5 cellular contexts compared by ENCODE assay signal in genomic region chr1:58169160-58169559, GRCh38.
A peak's percentile ranks its signal among the peaks of the same experiment; 100 is the strongest.
DNase-seq lines count a peak whose midpoint lies in the region; ATAC-seq, FAIRE-seq and TF ChIP-seq lines count a peak whose summit lies in the region.
"Not testable (repeated sequence)": the region's sequence is repeated elsewhere in the genome, so short reads cannot be mapped to it uniquely, and the experiment has no call there.

No MANE protein-coding gene starts in this region.

- TF ChIP-seq RAD21 in H1 (IDR thresholded peaks at IDR 0.05 in 1 of 2, conservative IDR thresholded peaks at IDR 0.05 in 1 of 2; ENCODE audit: low read depth in 2 of 2, low read length in 2 of 2), result not testable (repeated sequence)

- not testable (repeated sequence) for H3K79me2 ChIP-seq in GM23338 (replicated peaks; ENCODE audit: insufficient read depth); H1 (ENCODE audit: control insufficient read depth in 1 of 2, insufficient read depth in 2 of 2, low read length in 2 of 2)

- H3K9me3 Mint-ChIP-seq in GM23338, result peaks cover 35% of the 10 kb centered on the region

- ATAC-seq in GM23338, result not testable (repeated sequence)

- H3K14ac ChIP-seq in H1 (ENCODE audit: insufficient read length), result not testable (repeated sequence)

- not testable (repeated sequence) for H3K23me2 ChIP-seq in H1 (ENCODE audit: low read depth, low read length)

- FAIRE-seq in H1 (lab: Jason Lieb, UNC), result peak; percentile 83

- not testable (repeated sequence) for H3K79me1 ChIP-seq in H1 (ENCODE audit: low read depth, low read length)

- not testable (repeated sequence) for TF ChIP-seq EP300 in H1 (IDR thresholded peaks at IDR 0.05; ENCODE audit: borderline replicate concordance in 1 of 2, low read depth in 2 of 2, low read length in 2 of 2)

- H3K4me2 ChIP-seq in GM23338, result peak overlapping the region; percentile 55; the same call in 1 of the 2 replicates
- 0 out of 4 replicates have a peak overlapping the region, but pooled peaks of 1 of the 2 experiments have one; percentile 20 for H3K4me2 ChIP-seq in H1 (ENCODE audit: insufficient read depth in 1 of 2, low read depth in 2 of 2, low read length in 2 of 2)

- H4K20me1 ChIP-seq in GM23338 (replicated peaks; ENCODE audit: insufficient read depth); H1 (replicated peaks in 1 of 2; ENCODE audit: control insufficient read depth in 1 of 2, insufficient read depth in 2 of 2, low read length in 2 of 2): not testable (repeated sequence)

- not testable (repeated sequence) for H4K91ac ChIP-seq in H1 (replicated peaks; ENCODE audit: insufficient read length, low read length)

- 39% methylated on average over 3 of the region's 3 CpGs; no CpG with 5 or more reads in 1 of the 2 experiments for WGBS in H1 (ENCODE audit: extremely low coverage in 1 of 2, insufficient coverage in 1 of 2, insufficient read length in 1 of 2, insufficient replicate concordance in 2 of 2, low coverage in 1 of 2, low lambda C conversion rate in 2 of 2, missing lambda C conversion rate in 1 of 2), 2 experiments

- not testable (repeated sequence) for H2BK120ac ChIP-seq in H1 (replicated peaks; ENCODE audit: low read depth, low read length)

- H3K4ac ChIP-seq in H1 (replicated peaks; ENCODE audit: insufficient read length, low read depth, low read length), result not testable (repeated sequence)

- not testable (repeated sequence) for TF ChIP-seq POLR2A in H1 (IDR thresholded peaks at IDR 0.05; ENCODE audit: control extremely low read depth in 1 of 2, low read depth in 2 of 2, low read length in 2 of 2)

- peak overlapping the region; percentile 71; the same call in 1 of the 2 replicates for H3K18ac ChIP-seq in H1 (ENCODE audit: extremely low read depth, low read length)

- H2BK12ac ChIP-seq in H1 (ENCODE audit: low read depth, low read length), result peak overlapping the region; percentile 19; the same call in 1 of the 2 replicates

- not testable (repeated sequence) for H4K8ac ChIP-seq in H1 (ENCODE audit: extremely low read depth, insufficient read depth, low read length)

- H3K36me3 ChIP-seq in GM23338 (ENCODE audit: insufficient read depth); HUES48 (ENCODE audit: control insufficient read depth, insufficient read depth, low read length); NT2/D1 (ENCODE audit: insufficient read depth, insufficient read length, low read length); H1 (ENCODE audit: control insufficient read depth in 2 of 4, insufficient read depth in 4 of 4, low read length in 3 of 4); iPS-20b (ENCODE audit: insufficient read depth, low read depth, low read length): not testable (repeated sequence)

- H3K27me3 Mint-ChIP-seq in GM23338 (ENCODE audit: insufficient read depth, low read depth, poor library complexity), result not testable (repeated sequence)

- H4K5ac ChIP-seq in H1 (ENCODE audit: insufficient read length, low read depth, low read length), result not testable (repeated sequence)

- not testable (repeated sequence) for H3K27me3 ChIP-seq in GM23338 (ENCODE audit: insufficient read depth); HUES48 (ENCODE audit: control insufficient read depth, insufficient read depth, low read length); NT2/D1 (ENCODE audit: insufficient read depth, insufficient read length); H1 (replicated peaks in 1 of 4; ENCODE audit: control insufficient read depth in 3 of 4, extremely low read depth in 1 of 4, insufficient read depth in 3 of 4, low read length in 3 of 4); iPS-20b (ENCODE audit: insufficient read depth, low read length)

- H3K27ac Mint-ChIP-seq in GM23338, result not testable (repeated sequence)

- peaks cover 31% of the 10 kb centered on the region for H3K36me3 Mint-ChIP-seq in GM23338 (ENCODE audit: low read depth)

- H3K27ac ChIP-seq in GM23338 (ENCODE audit: low read depth); H1 (ENCODE audit: low read depth, low read length); iPS-20b (ENCODE audit: low read length): not testable (repeated sequence)
- H3K27ac ChIP-seq in HUES48 (ENCODE audit: low read depth, low read length), result peak overlapping the region; percentile 59

- not testable (repeated sequence) for H3K4me3 ChIP-seq in GM23338; HUES48 (ENCODE audit: low read depth, low read length); NT2/D1 (ENCODE audit: insufficient read length, low read depth); H1 (ENCODE audit: extremely low read depth in 1 of 4, insufficient read depth in 2 of 4, low read depth in 3 of 4, low read length in 4 of 4)
- peak overlapping the region; percentile 12; the same call in 1 of the 2 replicates for H3K4me3 ChIP-seq in iPS-20b (ENCODE audit: low read length)

- not testable (repeated sequence) for H3K4me3 Mint-ChIP-seq in GM23338

- not testable (repeated sequence) for H3K56ac ChIP-seq in H1 (replicated peaks; ENCODE audit: insufficient read length, low read depth, low read length)

- peak overlapping the region; percentile 40; the same call in 1 of the 2 replicates for H2BK20ac ChIP-seq in H1 (ENCODE audit: low read length)

- CTCF ChIA-PET in H1 (lab: Charles Lee; ENCODE audit: partially characterized antibody), result interaction anchor here (1.1 kb wide), 1 partner anchor 35 kb away, joined by 3 read pairs; no protein-coding TSS in a partner anchor

- not testable (repeated sequence) for H3K9me3 ChIP-seq in HUES48 (ENCODE audit: control insufficient read depth, insufficient read depth, low read length); H1 (ENCODE audit: insufficient read depth in 2 of 2, low read depth in 1 of 2, low read length in 1 of 2); iPS-20b (ENCODE audit: insufficient read depth, low read depth, low read length)
- H3K9me3 ChIP-seq in NT2/D1 (ENCODE audit: insufficient read depth, low read length), result peaks cover 27% of the 10 kb centered on the region

- H3K23ac ChIP-seq in H1 (ENCODE audit: insufficient read length), result not testable (repeated sequence)

- not testable (repeated sequence) for H2AK5ac ChIP-seq in H1 (ENCODE audit: low read depth, low read length)

- H3K9me2 ChIP-seq in GM23338 (ENCODE audit: insufficient read depth), result not testable (repeated sequence)

- H2AFZ ChIP-seq in GM23338; H1 (ENCODE audit: low read length): not testable (repeated sequence)

- TF ChIP-seq CTCF in GM23338 (conservative IDR thresholded peaks at IDR 0.05; ENCODE audit: low read depth in 2 of 2); H1 (IDR thresholded peaks at IDR 0.05; ENCODE audit: control extremely low read depth in 1 of 3, insufficient read depth in 1 of 3, low read depth in 1 of 3, low read length in 3 of 3): not testable (repeated sequence)

- H2BK5ac ChIP-seq in H1 (ENCODE audit: low read depth, low read length), result not testable (repeated sequence)

- not testable (repeated sequence) for H2BK15ac ChIP-seq in H1 (ENCODE audit: low read length)

- DNase-seq in GM23338 (ENCODE audit: low spot score), result peak; percentile 22
- DNase-seq in NT2/D1 (ENCODE audit: low read depth, low spot score), result peak; percentile 65
- not testable (repeated sequence) for DNase-seq in H1 (ENCODE audit: low read depth in 1 of 2, low spot score in 2 of 2)

- peaks cover 23% of the 10 kb centered on the region for H3K4me1 Mint-ChIP-seq in GM23338

- H3K4me1 ChIP-seq in GM23338 (ENCODE audit: insufficient read depth) (peaks cover 14% of the 10 kb centered on the region), HUES48 (ENCODE audit: control insufficient read depth, insufficient read depth, low read length) (peaks cover 17% of the 10 kb centered on the region)
- H3K4me1 ChIP-seq in NT2/D1 (ENCODE audit: insufficient read depth, insufficient read length); H1 (replicated peaks in 1 of 4; ENCODE audit: control insufficient read depth in 3 of 4, insufficient read depth in 4 of 4, low read length in 3 of 4); iPS-20b (ENCODE audit: insufficient read depth, low read length): not testable (repeated sequence)

- POLR2A ChIA-PET in H1 (lab: Charles Lee; ENCODE audit: partially characterized antibody), result not testable (repeated sequence)

- not testable (repeated sequence) for H3K9ac ChIP-seq in HUES48 (ENCODE audit: low read depth, low read length); NT2/D1 (ENCODE audit: insufficient read length, low read depth); H1 (replicated peaks in 1 of 4; ENCODE audit: extremely low read depth in 1 of 4, low read depth in 3 of 4, low read length in 3 of 4); iPS-20b (ENCODE audit: low read depth, low read length)

- not testable (repeated sequence) for H3F3A ChIP-seq in GM23338 (replicated peaks; ENCODE audit: low read depth)

TF ChIP-seq in GM23338, 12 proteins besides CTCF, POLR2A, EP300 and RAD21 (continues in another document):
- peak; percentile 68; the same call in 1 of the 2 replicates for TF ChIP-seq NANOG (IDR thresholded peaks at IDR 0.05; ENCODE audit: borderline replicate concordance)

TF ChIP-seq in H1, 55 proteins besides CTCF, POLR2A, EP300 and RAD21:
- TF ChIP-seq MAX (IDR thresholded peaks at IDR 0.05), result peak; percentile 59
TF ChIP-seq in H1: peak in this region for 1; not testable (repeated sequence) for 54.
